Comparison of ENCODE assay signal across 1 cellular context in genomic region chr15:40162552-40162951, GRCh38.
TF ChIP-seq lines count a peak whose summit lies in the region.

No MANE protein-coding gene starts in this region.

TF ChIP-seq in HepG2, 621 proteins besides CTCF, POLR2A, EP300 and RAD21:
- no peak for TF ChIP-seq ZNF232 (CRISPR knock-in tag; IDR thresholded peaks at IDR 0.05; ENCODE audit: borderline replicate concordance)
- TF ChIP-seq ZBTB4 (CRISPR knock-in tag; IDR thresholded peaks at IDR 0.05; ENCODE audit: borderline replicate concordance) = no peak
- TF ChIP-seq TOPORS (CRISPR knock-in tag; IDR thresholded peaks at IDR 0.05) = no peak
- no peak for TF ChIP-seq TMF1 (CRISPR knock-in tag; IDR thresholded peaks at IDR 0.05; ENCODE audit: low read depth)
- no peak for TF ChIP-seq CHD4 (IDR thresholded peaks at IDR 0.05; ENCODE audit: borderline replicate concordance, low read length)
- TF ChIP-seq ZNF17 (CRISPR knock-in tag; IDR thresholded peaks at IDR 0.05) = no peak
- TF ChIP-seq ZNF329 (CRISPR knock-in tag; IDR thresholded peaks at IDR 0.05; ENCODE audit: low read depth) = no peak
